Comparison of ENCODE assay signal across 2 cellular contexts in the genomic region with DNA sequence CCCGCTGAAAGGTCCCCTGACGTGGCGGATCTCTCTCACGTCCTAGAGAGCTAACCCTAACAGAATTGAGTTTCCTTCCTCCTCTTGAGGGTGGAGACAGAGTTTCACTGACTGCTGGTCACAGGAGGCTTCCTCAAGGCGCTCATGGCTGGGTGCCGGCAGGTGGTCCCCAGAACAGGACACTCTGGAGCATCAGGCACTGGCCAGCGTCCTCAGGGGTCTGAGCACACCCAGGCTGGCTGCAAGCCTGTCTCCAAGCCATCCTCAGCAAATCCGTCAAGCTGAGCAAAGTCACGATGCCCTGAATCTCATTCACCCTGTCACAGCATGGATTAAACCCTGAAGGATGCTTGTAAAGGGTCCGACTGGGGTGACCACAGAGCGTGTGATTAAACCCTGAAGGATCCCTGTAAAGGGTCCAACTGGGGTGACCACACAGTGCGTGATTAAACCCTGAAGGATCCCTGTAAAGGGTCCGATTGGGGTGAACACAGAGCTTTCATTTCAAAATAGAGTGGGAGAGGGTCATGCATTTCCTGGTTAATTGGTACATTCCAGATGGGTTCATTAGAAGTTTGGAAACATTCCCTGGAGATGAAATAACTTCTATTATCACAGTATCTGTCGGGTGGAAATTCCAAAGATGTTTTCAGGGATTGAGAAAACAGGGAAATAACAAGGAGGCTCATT.
TF ChIP-seq lines count a peak whose summit lies in the region.

No MANE protein-coding gene starts in this region.

TF ChIP-seq in liver, 16 proteins besides CTCF, POLR2A, EP300 and RAD21 (continued from another document):
- TF ChIP-seq, protein P1, sequence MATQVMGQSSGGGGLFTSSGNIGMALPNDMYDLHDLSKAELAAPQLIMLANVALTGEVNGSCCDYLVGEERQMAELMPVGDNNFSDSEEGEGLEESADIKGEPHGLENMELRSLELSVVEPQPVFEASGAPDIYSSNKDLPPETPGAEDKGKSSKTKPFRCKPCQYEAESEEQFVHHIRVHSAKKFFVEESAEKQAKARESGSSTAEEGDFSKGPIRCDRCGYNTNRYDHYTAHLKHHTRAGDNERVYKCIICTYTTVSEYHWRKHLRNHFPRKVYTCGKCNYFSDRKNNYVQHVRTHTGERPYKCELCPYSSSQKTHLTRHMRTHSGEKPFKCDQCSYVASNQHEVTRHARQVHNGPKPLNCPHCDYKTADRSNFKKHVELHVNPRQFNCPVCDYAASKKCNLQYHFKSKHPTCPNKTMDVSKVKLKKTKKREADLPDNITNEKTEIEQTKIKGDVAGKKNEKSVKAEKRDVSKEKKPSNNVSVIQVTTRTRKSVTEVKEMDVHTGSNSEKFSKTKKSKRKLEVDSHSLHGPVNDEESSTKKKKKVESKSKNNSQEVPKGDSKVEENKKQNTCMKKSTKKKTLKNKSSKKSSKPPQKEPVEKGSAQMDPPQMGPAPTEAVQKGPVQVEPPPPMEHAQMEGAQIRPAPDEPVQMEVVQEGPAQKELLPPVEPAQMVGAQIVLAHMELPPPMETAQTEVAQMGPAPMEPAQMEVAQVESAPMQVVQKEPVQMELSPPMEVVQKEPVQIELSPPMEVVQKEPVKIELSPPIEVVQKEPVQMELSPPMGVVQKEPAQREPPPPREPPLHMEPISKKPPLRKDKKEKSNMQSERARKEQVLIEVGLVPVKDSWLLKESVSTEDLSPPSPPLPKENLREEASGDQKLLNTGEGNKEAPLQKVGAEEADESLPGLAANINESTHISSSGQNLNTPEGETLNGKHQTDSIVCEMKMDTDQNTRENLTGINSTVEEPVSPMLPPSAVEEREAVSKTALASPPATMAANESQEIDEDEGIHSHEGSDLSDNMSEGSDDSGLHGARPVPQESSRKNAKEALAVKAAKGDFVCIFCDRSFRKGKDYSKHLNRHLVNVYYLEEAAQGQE (IDR thresholded peaks at IDR 0.05): no peak
- TF ChIP-seq RXRA (IDR thresholded peaks at IDR 0.05) (peak in 1 of 2 donors; percentile 57), YY1 (IDR thresholded peaks at IDR 0.05) (no peak), TAF1 (conservative IDR thresholded peaks at IDR 0.05) (no peak), EGR1 (IDR thresholded peaks at IDR 0.05; ENCODE audit: low read depth in 2 of 2) (no peak), SP1 (IDR thresholded peaks at IDR 0.05) (peak; percentile 27)
- TF ChIP-seq, protein P2, sequence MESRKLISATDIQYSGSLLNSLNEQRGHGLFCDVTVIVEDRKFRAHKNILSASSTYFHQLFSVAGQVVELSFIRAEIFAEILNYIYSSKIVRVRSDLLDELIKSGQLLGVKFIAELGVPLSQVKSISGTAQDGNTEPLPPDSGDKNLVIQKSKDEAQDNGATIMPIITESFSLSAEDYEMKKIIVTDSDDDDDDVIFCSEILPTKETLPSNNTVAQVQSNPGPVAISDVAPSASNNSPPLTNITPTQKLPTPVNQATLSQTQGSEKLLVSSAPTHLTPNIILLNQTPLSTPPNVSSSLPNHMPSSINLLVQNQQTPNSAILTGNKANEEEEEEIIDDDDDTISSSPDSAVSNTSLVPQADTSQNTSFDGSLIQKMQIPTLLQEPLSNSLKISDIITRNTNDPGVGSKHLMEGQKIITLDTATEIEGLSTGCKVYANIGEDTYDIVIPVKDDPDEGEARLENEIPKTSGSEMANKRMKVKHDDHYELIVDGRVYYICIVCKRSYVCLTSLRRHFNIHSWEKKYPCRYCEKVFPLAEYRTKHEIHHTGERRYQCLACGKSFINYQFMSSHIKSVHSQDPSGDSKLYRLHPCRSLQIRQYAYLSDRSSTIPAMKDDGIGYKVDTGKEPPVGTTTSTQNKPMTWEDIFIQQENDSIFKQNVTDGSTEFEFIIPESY (IDR thresholded peaks at IDR 0.05): no peak

TF ChIP-seq in HepG2, 621 proteins besides CTCF, POLR2A, EP300 and RAD21 (continued from another document):
- TF ChIP-seq MBD4 (IDR thresholded peaks at IDR 0.05; ENCODE audit: borderline replicate concordance, low read length) (no peak), MXD4 (CRISPR knock-in tag; IDR thresholded peaks at IDR 0.05) (no peak), NR3C1 (CRISPR knock-in tag; IDR thresholded peaks at IDR 0.05) (no peak), FLYWCH1 (CRISPR knock-in tag; IDR thresholded peaks at IDR 0.05) (no peak), SMAD1 (CRISPR knock-in tag; IDR thresholded peaks at IDR 0.05; ENCODE audit: borderline replicate concordance, low read depth) (no peak), YY1 (IDR thresholded peaks at IDR 0.05; ENCODE audit: insufficient read depth, insufficient replicate concordance, low read depth, low read length) (no peak), ZNF567 (CRISPR knock-in tag; IDR thresholded peaks at IDR 0.05; ENCODE audit: borderline replicate concordance) (no peak)
- TF ChIP-seq, protein P3, sequence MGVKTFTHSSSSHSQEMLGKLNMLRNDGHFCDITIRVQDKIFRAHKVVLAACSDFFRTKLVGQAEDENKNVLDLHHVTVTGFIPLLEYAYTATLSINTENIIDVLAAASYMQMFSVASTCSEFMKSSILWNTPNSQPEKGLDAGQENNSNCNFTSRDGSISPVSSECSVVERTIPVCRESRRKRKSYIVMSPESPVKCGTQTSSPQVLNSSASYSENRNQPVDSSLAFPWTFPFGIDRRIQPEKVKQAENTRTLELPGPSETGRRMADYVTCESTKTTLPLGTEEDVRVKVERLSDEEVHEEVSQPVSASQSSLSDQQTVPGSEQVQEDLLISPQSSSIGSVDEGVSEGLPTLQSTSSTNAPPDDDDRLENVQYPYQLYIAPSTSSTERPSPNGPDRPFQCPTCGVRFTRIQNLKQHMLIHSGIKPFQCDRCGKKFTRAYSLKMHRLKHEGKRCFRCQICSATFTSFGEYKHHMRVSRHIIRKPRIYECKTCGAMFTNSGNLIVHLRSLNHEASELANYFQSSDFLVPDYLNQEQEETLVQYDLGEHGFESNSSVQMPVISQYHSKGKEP (CRISPR knock-in tag; IDR thresholded peaks at IDR 0.05): no peak
- TF ChIP-seq, protein P4, sequence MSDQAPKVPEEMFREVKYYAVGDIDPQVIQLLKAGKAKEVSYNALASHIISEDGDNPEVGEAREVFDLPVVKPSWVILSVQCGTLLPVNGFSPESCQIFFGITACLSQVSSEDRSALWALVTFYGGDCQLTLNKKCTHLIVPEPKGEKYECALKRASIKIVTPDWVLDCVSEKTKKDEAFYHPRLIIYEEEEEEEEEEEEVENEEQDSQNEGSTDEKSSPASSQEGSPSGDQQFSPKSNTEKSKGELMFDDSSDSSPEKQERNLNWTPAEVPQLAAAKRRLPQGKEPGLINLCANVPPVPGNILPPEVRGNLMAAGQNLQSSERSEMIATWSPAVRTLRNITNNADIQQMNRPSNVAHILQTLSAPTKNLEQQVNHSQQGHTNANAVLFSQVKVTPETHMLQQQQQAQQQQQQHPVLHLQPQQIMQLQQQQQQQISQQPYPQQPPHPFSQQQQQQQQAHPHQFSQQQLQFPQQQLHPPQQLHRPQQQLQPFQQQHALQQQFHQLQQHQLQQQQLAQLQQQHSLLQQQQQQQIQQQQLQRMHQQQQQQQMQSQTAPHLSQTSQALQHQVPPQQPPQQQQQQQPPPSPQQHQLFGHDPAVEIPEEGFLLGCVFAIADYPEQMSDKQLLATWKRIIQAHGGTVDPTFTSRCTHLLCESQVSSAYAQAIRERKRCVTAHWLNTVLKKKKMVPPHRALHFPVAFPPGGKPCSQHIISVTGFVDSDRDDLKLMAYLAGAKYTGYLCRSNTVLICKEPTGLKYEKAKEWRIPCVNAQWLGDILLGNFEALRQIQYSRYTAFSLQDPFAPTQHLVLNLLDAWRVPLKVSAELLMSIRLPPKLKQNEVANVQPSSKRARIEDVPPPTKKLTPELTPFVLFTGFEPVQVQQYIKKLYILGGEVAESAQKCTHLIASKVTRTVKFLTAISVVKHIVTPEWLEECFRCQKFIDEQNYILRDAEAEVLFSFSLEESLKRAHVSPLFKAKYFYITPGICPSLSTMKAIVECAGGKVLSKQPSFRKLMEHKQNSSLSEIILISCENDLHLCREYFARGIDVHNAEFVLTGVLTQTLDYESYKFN (CRISPR knock-in tag; conservative IDR thresholded peaks at IDR 0.05): no peak
